In the genomic region with DNA sequence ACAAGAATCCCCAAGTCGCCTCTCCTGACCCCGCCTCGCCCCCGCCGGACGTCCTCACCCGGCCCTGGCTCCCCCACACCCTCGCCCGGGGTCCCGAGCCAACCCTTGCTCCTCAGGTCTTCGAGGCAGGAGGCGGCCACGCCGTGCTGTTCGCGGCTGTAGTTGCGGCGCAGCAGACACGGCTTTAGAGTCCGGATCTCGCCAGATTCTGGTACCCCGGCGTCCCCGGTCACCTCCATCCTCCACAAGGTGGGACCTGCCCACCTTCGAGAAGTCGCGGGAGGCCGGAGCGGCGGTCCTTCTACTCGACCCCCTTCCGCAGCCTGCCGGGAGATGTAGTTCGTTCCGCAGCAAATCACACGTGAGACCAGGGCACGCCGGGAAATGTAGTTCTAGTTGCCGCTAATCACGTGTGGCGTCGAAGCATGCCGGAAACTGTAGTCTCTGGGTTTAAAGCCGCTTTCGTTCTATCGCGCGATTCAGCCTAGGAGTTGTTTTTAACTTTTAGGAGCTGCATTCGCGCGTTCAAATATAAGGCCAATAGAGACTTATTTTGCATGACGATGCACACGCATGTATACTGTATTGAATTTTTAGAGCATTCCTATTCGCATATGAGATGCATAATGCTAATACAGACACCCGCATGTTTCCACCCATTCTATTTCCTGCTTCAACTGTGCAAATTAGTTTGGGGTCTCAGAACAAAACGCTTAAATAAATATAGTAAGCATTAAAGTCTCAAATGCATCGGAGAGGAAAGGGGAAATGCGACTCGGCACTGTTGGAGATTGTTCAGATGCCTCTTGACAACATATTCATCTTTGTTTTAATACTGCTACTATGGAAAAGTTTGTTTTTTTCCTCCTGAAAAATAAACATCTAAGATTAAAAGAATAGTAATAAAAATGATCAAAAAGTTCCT, we compare ENCODE assay signal across 8 cellular contexts. TPM values are rescaled to one million over a fixed set of nuclear protein-coding genes. Genes with fewer than 3 reads are reported as not detected.
DNase-seq lines count a peak whose midpoint lies in the region; ATAC-seq and TF ChIP-seq lines count a peak whose summit lies in the region.

A gene with protein sequence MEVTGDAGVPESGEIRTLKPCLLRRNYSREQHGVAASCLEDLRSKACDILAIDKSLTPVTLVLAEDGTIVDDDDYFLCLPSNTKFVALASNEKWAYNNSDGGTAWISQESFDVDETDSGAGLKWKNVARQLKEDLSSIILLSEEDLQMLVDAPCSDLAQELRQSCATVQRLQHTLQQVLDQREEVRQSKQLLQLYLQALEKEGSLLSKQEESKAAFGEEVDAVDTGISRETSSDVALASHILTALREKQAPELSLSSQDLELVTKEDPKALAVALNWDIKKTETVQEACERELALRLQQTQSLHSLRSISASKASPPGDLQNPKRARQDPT (minus strand): TSS at position 310 of the 925 bp plus-strand sequence. CDS start 71 bp downstream, at position 239.

- H3K27me3 ChIP-seq in Panc1 (ENCODE audit: control insufficient read depth, insufficient read depth, low read length) (no peaks in the 10 kb centered on the region), esophagus muscularis mucosa (no peaks in the 10 kb centered on the region), muscle layer of duodenum (ENCODE audit: low read depth, low read length) (no peaks in the 10 kb centered on the region)

- TF ChIP-seq CTCF in Panc1 (IDR thresholded peaks at IDR 0.05) (no peak), esophagus muscularis mucosa (IDR thresholded peaks at IDR 0.05) (no peak)

- POLR2A ChIA-PET in Panc1 (lab: Charles Lee): interaction anchor here (0.6 kb wide), 1 partner anchor 371 kb away, joined by 12 read pairs; no protein-coding TSS in a partner anchor

- BruUV-seq in Panc1 (replicated peaks; lab: Mats Ljungman, UMichigan): no TSS peak

- peaks cover 17% of the 10 kb centered on the region for H3K4me1 ChIP-seq in Panc1 (ENCODE audit: control insufficient read depth, insufficient read depth, low read length)
- peaks cover 21 to 46% (median 44%) of the 10 kb centered on the region in 4 donors for H3K4me1 ChIP-seq in esophagus muscularis mucosa
- peaks cover 5 to 25% of the 10 kb centered on the region in 2 donors for H3K4me1 ChIP-seq in muscle layer of duodenum (ENCODE audit: control insufficient read depth in 1 of 2, insufficient read depth in 2 of 2, low read length in 2 of 2)

- no peaks in the 10 kb centered on the region for H3K9me3 ChIP-seq in Panc1 (ENCODE audit: control insufficient read depth, insufficient read depth, low read depth, low read length)
- H3K9me3 ChIP-seq in esophagus muscularis mucosa: no peaks in the 10 kb centered on the region
- no peaks in the 10 kb centered on the region for H3K9me3 ChIP-seq in muscle layer of duodenum (ENCODE audit: control insufficient read depth in 1 of 2, low read length in 2 of 2)

- no peaks in the 10 kb centered on the region for H3K9me3 Mint-ChIP-seq in activated T-cell treated with anti-CD3 and anti-CD28 coated beads, Interleukin-2, amount 50 U/mL, for 4 hours

- CTCF ChIA-PET in Panc1 (lab: Charles Lee): interaction anchor here (0.5 to 1.0 kb wide), 2 partner anchors 42 to 133 kb away, joined by 3 to 4 read pairs; a partner anchor contains a TSS

- in situ Hi-C loops in Panc1 (cut with HindIII; ENCODE audit: low pct_unique_long_range_greater_than_20kb, low sequenced_read_pairs): no loop called here

- intact Hi-C loops in Panc1 (cut with micrococcal nuclease; ENCODE audit: unreplicated experiment): no loop called here
- intact Hi-C loops in esophagus muscularis mucosa (cut with DNase I): no loop called here

- H3K36me3 ChIP-seq in Panc1 (ENCODE audit: control insufficient read depth, insufficient read depth, low read length) (peaks cover 7% of the 10 kb centered on the region), esophagus muscularis mucosa (peaks cover 9 to 21% (median 20%) of the 10 kb centered on the region in 4 donors), muscle layer of duodenum (ENCODE audit: control insufficient read depth in 1 of 2, insufficient read depth in 2 of 2, low read length in 2 of 2) (peaks cover 13 to 17% of the 10 kb centered on the region in 2 donors)

- WGBS in esophagus muscularis mucosa: 2% methylated on average over 25 of the region's 59 CpGs

- no peak for TF ChIP-seq EP300 in esophagus muscularis mucosa (IDR thresholded peaks at IDR 0.05)

- H3K36me3 Mint-ChIP-seq in activated T-cell treated with anti-CD3 and anti-CD28 coated beads, Interleukin-2, amount 50 U/mL, for 4 hours (ENCODE audit: insufficient read depth): peaks cover 14% of the 10 kb centered on the region

- H3K27me3 Mint-ChIP-seq in activated T-cell treated with anti-CD3 and anti-CD28 coated beads, Interleukin-2, amount 50 U/mL, for 4 hours (ENCODE audit: low read depth): no peaks in the 10 kb centered on the region

- peak within 1 kb of the TSS; percentile 73 to 86 for H3K4me3 ChIP-seq in Panc1 (ENCODE audit: low read depth in 2 of 2, low read length in 2 of 2)
- peak within 1 kb of the TSS; percentile 69 to 94 (median 78) for H3K4me3 ChIP-seq in esophagus muscularis mucosa
- peak within 1 kb of the TSS; percentile 89 to 98 for H3K4me3 ChIP-seq in muscle layer of duodenum (ENCODE audit: low read depth in 1 of 2, low read length in 2 of 2)

- H3K4me3 Mint-ChIP-seq in activated T-cell treated with anti-CD3 and anti-CD28 coated beads, Interleukin-2, amount 50 U/mL, for 4 hours: peak within 1 kb of the TSS; percentile 96

- peak; percentile 99 for DNase-seq in DMS114 treated with DMSO at 0.1 percent for 48 hours (lab: John Stamatoyannopoulos, UW; ENCODE audit: unreplicated experiment)
- peak; percentile 97 for DNase-seq in KG1 (lab: John Stamatoyannopoulos, UW)
- peak; percentile 95 for DNase-seq in Panc1 (ENCODE audit: low read depth, low spot score)
- peak; percentile 84 for DNase-seq in activated T-cell treated with anti-CD3 and anti-CD28 coated beads, Interleukin-2, amount 50 U/mL, for 4 hours
- DNase-seq in esophagus muscularis mucosa (ENCODE audit: extremely low spot score): peak; percentile 97
- peak; percentile 87 to 88 for DNase-seq in stimulated activated CD8-positive, alpha-beta memory T cell treated with anti-CD3 and anti-CD28 coated beads, Interleukin-7, amount 100 ng/mL, for 4 hours (ENCODE audit: low read depth in 2 of 2)

- H3K27ac ChIP-seq in Panc1 (ENCODE audit: low read length) (peak within 1 kb of the TSS; percentile 83), esophagus muscularis mucosa (replicated peaks in 1 of 4) (peak within 1 kb of the TSS; percentile 78 to 85 (median 82)), muscle layer of duodenum (ENCODE audit: low read length) (peak within 1 kb of the TSS; percentile 75)

- peaks cover 44% of the 10 kb centered on the region for H3K4me1 Mint-ChIP-seq in activated T-cell treated with anti-CD3 and anti-CD28 coated beads, Interleukin-2, amount 50 U/mL, for 4 hours (ENCODE audit: low read depth)

- ATAC-seq in GM21619 (IDR thresholded peaks at IDR 0.05; ENCODE audit: unreplicated experiment) (peak; percentile 75), Panc1 (peak; percentile 92)
- peak; percentile 84 to 87 for ATAC-seq in activated T-cell treated with anti-CD3 and anti-CD28 coated beads, Interleukin-2, amount 50 U/mL, for 4 hours

- no peak for TF ChIP-seq POLR2A in esophagus muscularis mucosa (IDR thresholded peaks at IDR 0.05; ENCODE audit: low read depth)

RNA-seq across cellular contexts. Expression of the gene that starts here (rescaled TPM):
- total RNA-seq in Panc1 (2021; ENCODE audit: unreplicated experiment) (68.1 TPM), esophagus muscularis mucosa (10 to 100 TPM; 17.9 to 32.5 (median 26.0) TPM)
- polyA plus RNA-seq in Panc1 (2012; ENCODE audit: insufficient read length): 53.3 TPM
- total RNA-seq in activated T-cell treated with anti-CD3 and anti-CD28 coated beads, Interleukin-2, amount 50 U/mL, for 4 hours: 10 to 100 TPM; 62.9 to 81.5 (median 73.4) TPM

Comparison
In these comparisons a context has a peak if more than half of its experiments do, and no peak if none do; other contexts are left out.
1. Peak in every context shown above with its lines: DNase-seq, ATAC-seq, H3K4me3 ChIP-seq and H3K27ac ChIP-seq.